ENCODE assay signal across 11 cellular contexts in genomic region chr10:112793197-112793921, GRCh38.
DNase-seq lines count a peak whose midpoint lies in the region; ATAC-seq and TF ChIP-seq lines count a peak whose summit lies in the region.
"Had no signal": no experiment of that assay in that cellular context is flagged by ENCODE, and none has a peak within 500 bp of the region (broad histone marks: within the 10 kb centered on the region; RNA-seq: fewer than 3 reads in every experiment).

No MANE protein-coding gene starts in this region.

- H3K4me3 ChIP-seq in foreskin fibroblast (ENCODE audit: low read depth in 1 of 2, low read length in 2 of 2) = peak overlapping the region; percentile 16 to 22
- H3K4me3 ChIP-seq in smooth muscle cell = no peak overlapping the region
- H3K4me3 ChIP-seq: lower lobe of right lung had no signal

- H3K9me3 Mint-ChIP-seq in activated naive CD8-positive, alpha-beta T cell treated with anti-CD3 and anti-CD28 coated beads, Interleukin-2, amount 50 U/mL, for 24 hours = peaks cover 18% of the 10 kb centered on the region

- no peaks in the 10 kb centered on the region for H3K36me3 Mint-ChIP-seq in T-helper 17 cell (ENCODE audit: low read depth)
- peaks cover 7% of the 10 kb centered on the region for H3K36me3 Mint-ChIP-seq in activated naive CD8-positive, alpha-beta T cell treated with anti-CD3 and anti-CD28 coated beads, Interleukin-2, amount 50 U/mL, for 24 hours (ENCODE audit: low read depth)

- H3K4me2 ChIP-seq in smooth muscle cell = peak overlapping the region; percentile 69

- H3K79me2 ChIP-seq in smooth muscle cell (ENCODE audit: low read depth) = no peaks in the 10 kb centered on the region

- no peaks in the 10 kb centered on the region for H3K36me3 ChIP-seq in smooth muscle cell (ENCODE audit: low read depth)
- H3K36me3 ChIP-seq: lower lobe of right lung had no signal

- peaks cover 22% of the 10 kb centered on the region for H3K4me1 ChIP-seq in smooth muscle cell (ENCODE audit: low read depth)
- H3K4me1 ChIP-seq: lower lobe of right lung had no signal

- no peaks in the 10 kb centered on the region for H4K20me1 ChIP-seq in smooth muscle cell (ENCODE audit: low read depth)

- H3F3A ChIP-seq in smooth muscle cell (ENCODE audit: low read depth) = peaks cover 5% of the 10 kb centered on the region

- 34% methylated on average over 8 of the region's 8 CpGs for WGBS in smooth muscle cell (ENCODE audit: low lambda C conversion rate)

- peak overlapping the region; percentile 34 for H3K27ac ChIP-seq in smooth muscle cell (ENCODE audit: low read depth)
- H3K27ac ChIP-seq: lower lobe of right lung had no signal

- H3K9me3 ChIP-seq in T-helper 17 cell (ENCODE audit: control insufficient read depth, low read length, poor library complexity, severe bottlenecking) (no peaks in the 10 kb centered on the region), smooth muscle cell (replicated peaks; ENCODE audit: low read depth) (peaks cover 3% of the 10 kb centered on the region)
- H3K9me3 ChIP-seq: lower lobe of right lung had no signal

- TF ChIP-seq CTCF in foreskin fibroblast (IDR thresholded peaks at IDR 0.05; ENCODE audit: low read depth, low read length) = no peak
- TF ChIP-seq CTCF in smooth muscle cell (IDR thresholded peaks at IDR 0.05; ENCODE audit: borderline replicate concordance, insufficient read depth, poor library complexity, severe bottlenecking) = no peak
- no peak for TF ChIP-seq CTCF in GM10266 (IDR thresholded peaks at IDR 0.05; ENCODE audit: control insufficient read depth, insufficient read depth, low read depth, missing control alignments)

- DNase-seq in NCI-H2227 treated with DMSO at 0.1 percent for 48 hours (lab: John Stamatoyannopoulos, UW) (peak; percentile 6), NCI-H2227 (lab: John Stamatoyannopoulos, UW; ENCODE audit: unreplicated experiment) (no peak), T-helper 17 cell (no peak), foreskin fibroblast (peak; percentile 39 to 62), smooth muscle cell (lab: John Stamatoyannopoulos, UW; ENCODE audit: unreplicated experiment) (no peak), left lobe of liver (ENCODE audit: low spot score) (no peak), GM10266 (ENCODE audit: extremely low spot score) (no peak)
- no peak for DNase-seq in activated naive CD8-positive, alpha-beta T cell treated with anti-CD3 and anti-CD28 coated beads, Interleukin-2, amount 50 U/mL, for 24 hours
- DNase-seq: activated CD4-positive, alpha-beta T cell treated with anti-CD3 and anti-CD28 coated beads, Interleukin-2, amount 10 ng/mL, durations not matched to agents 7 days and 5 days; lower lobe of right lung had no signal

- H3K4me1 Mint-ChIP-seq in T-helper 17 cell = no peaks in the 10 kb centered on the region
- H3K4me1 Mint-ChIP-seq in activated naive CD8-positive, alpha-beta T cell treated with anti-CD3 and anti-CD28 coated beads, Interleukin-2, amount 50 U/mL, for 24 hours = no peaks in the 10 kb centered on the region
- H3K4me1 Mint-ChIP-seq: activated CD4-positive, alpha-beta T cell treated with anti-CD3 and anti-CD28 coated beads, Interleukin-2, amount 10 ng/mL, durations not matched to agents 7 days and 5 days had no signal

- peak overlapping the region; percentile 19 for H3K27ac Mint-ChIP-seq in T-helper 17 cell
- no peak overlapping the region for H3K27ac Mint-ChIP-seq in activated naive CD8-positive, alpha-beta T cell treated with anti-CD3 and anti-CD28 coated beads, Interleukin-2, amount 50 U/mL, for 24 hours
- H3K27ac Mint-ChIP-seq: activated CD4-positive, alpha-beta T cell treated with anti-CD3 and anti-CD28 coated beads, Interleukin-2, amount 10 ng/mL, durations not matched to agents 7 days and 5 days; activated naive CD8-positive, alpha-beta T cell had no signal

- no peaks in the 10 kb centered on the region for H3K27me3 Mint-ChIP-seq in T-helper 17 cell
- no peaks in the 10 kb centered on the region for H3K27me3 Mint-ChIP-seq in activated naive CD8-positive, alpha-beta T cell treated with anti-CD3 and anti-CD28 coated beads, Interleukin-2, amount 50 U/mL, for 24 hours
- H3K27me3 Mint-ChIP-seq: activated CD4-positive, alpha-beta T cell treated with anti-CD3 and anti-CD28 coated beads, Interleukin-2, amount 10 ng/mL, durations not matched to agents 7 days and 5 days; activated naive CD8-positive, alpha-beta T cell had no signal

- H2AFZ ChIP-seq in smooth muscle cell (ENCODE audit: low read depth) = no peak overlapping the region

- no peaks in the 10 kb centered on the region for H3K27me3 ChIP-seq in smooth muscle cell (ENCODE audit: low read depth)

- H3K4me3 Mint-ChIP-seq in T-helper 17 cell = no peak overlapping the region
- H3K4me3 Mint-ChIP-seq in activated naive CD8-positive, alpha-beta T cell treated with anti-CD3 and anti-CD28 coated beads, Interleukin-2, amount 50 U/mL, for 24 hours = no peak overlapping the region
- H3K4me3 Mint-ChIP-seq: activated CD4-positive, alpha-beta T cell treated with anti-CD3 and anti-CD28 coated beads, Interleukin-2, amount 10 ng/mL, durations not matched to agents 7 days and 5 days; activated naive CD8-positive, alpha-beta T cell had no signal

- no peak for ATAC-seq in T-helper 17 cell
- no peak for ATAC-seq in activated naive CD8-positive, alpha-beta T cell treated with anti-CD3 and anti-CD28 coated beads, Interleukin-2, amount 50 U/mL, for 24 hours
- ATAC-seq in left lobe of liver = no peak

- no peak overlapping the region for H3K9ac ChIP-seq in smooth muscle cell (ENCODE audit: low read depth)

Comparison
In these comparisons a context has a peak if more than half of its experiments do, and no peak if none do; other contexts are left out.
1. DNase-seq: peak in NCI-H2227 treated with DMSO at 0.1 percent for 48 hours (single experiment) and foreskin fibroblast (2 of 2); none in NCI-H2227 (single experiment), T-helper 17 cell (0 of 3), smooth muscle cell (single experiment), activated naive CD8-positive, alpha-beta T cell treated with anti-CD3 and anti-CD28 coated beads, Interleukin-2, amount 50 U/mL, for 24 hours (single experiment), left lobe of liver (single experiment) and GM10266 (single experiment).